In the genomic region with DNA sequence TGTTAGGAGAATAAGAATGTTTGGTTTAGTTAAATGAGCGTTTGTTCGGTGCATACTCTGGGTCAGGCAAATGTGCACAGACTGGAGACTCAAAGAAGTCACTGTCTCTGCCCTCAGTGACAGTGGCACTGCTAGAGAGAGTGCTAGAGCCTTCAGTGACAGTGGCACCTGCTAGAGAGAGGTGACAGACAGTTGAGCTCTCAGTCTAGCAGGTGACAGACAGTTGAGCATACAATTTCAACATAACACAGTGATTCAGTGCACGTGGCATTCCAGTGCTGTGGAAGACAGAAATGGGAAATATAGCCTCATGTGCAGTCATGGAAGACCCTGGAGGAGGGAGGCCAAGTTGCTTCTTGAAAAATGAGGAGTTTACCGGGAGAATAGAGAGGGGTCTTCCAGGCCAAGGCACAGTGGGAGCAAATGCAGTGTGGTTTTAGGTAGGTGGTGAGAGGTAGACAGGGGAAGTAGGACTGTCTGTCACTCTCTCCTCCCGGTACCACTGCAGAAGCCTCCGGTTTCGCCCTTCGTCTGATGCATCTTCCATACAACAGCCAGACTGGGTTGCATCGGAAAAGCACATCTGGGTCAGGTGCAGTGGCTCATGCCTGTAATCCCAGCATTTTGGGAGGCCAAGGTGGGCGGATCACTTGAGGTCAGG, we compare ENCODE assay signal across 1 cellular context.
TF ChIP-seq lines count a peak whose summit lies in the region.

No MANE protein-coding gene starts in this region.

TF ChIP-seq in GM12878, 131 proteins besides CTCF, POLR2A, EP300 and RAD21:
- TF ChIP-seq SPI1 (IDR thresholded peaks at IDR 0.05; ENCODE audit: borderline replicate concordance, insufficient read depth, low read depth, low read length), result no peak
- TF ChIP-seq, protein P1, sequence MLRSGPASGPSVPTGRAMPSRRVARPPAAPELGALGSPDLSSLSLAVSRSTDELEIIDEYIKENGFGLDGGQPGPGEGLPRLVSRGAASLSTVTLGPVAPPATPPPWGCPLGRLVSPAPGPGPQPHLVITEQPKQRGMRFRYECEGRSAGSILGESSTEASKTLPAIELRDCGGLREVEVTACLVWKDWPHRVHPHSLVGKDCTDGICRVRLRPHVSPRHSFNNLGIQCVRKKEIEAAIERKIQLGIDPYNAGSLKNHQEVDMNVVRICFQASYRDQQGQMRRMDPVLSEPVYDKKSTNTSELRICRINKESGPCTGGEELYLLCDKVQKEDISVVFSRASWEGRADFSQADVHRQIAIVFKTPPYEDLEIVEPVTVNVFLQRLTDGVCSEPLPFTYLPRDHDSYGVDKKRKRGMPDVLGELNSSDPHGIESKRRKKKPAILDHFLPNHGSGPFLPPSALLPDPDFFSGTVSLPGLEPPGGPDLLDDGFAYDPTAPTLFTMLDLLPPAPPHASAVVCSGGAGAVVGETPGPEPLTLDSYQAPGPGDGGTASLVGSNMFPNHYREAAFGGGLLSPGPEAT (IDR thresholded peaks at IDR 0.05; ENCODE audit: low read depth), result no peak
- TF ChIP-seq, protein P2, sequence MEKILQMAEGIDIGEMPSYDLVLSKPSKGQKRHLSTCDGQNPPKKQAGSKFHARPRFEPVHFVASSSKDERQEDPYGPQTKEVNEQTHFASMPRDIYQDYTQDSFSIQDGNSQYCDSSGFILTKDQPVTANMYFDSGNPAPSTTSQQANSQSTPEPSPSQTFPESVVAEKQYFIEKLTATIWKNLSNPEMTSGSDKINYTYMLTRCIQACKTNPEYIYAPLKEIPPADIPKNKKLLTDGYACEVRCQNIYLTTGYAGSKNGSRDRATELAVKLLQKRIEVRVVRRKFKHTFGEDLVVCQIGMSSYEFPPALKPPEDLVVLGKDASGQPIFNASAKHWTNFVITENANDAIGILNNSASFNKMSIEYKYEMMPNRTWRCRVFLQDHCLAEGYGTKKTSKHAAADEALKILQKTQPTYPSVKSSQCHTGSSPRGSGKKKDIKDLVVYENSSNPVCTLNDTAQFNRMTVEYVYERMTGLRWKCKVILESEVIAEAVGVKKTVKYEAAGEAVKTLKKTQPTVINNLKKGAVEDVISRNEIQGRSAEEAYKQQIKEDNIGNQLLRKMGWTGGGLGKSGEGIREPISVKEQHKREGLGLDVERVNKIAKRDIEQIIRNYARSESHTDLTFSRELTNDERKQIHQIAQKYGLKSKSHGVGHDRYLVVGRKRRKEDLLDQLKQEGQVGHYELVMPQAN (conservative IDR thresholded peaks at IDR 0.05), result no peak
- TF ChIP-seq, protein P3, sequence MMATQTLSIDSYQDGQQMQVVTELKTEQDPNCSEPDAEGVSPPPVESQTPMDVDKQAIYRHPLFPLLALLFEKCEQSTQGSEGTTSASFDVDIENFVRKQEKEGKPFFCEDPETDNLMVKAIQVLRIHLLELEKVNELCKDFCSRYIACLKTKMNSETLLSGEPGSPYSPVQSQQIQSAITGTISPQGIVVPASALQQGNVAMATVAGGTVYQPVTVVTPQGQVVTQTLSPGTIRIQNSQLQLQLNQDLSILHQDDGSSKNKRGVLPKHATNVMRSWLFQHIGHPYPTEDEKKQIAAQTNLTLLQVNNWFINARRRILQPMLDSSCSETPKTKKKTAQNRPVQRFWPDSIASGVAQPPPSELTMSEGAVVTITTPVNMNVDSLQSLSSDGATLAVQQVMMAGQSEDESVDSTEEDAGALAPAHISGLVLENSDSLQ (IDR thresholded peaks at IDR 0.05), result peak; percentile 27; the same call in 1 of the 2 replicates
- no peak for TF ChIP-seq ESRRA (IDR thresholded peaks at IDR 0.05; ENCODE audit: low read length)
- TF ChIP-seq, protein P4, sequence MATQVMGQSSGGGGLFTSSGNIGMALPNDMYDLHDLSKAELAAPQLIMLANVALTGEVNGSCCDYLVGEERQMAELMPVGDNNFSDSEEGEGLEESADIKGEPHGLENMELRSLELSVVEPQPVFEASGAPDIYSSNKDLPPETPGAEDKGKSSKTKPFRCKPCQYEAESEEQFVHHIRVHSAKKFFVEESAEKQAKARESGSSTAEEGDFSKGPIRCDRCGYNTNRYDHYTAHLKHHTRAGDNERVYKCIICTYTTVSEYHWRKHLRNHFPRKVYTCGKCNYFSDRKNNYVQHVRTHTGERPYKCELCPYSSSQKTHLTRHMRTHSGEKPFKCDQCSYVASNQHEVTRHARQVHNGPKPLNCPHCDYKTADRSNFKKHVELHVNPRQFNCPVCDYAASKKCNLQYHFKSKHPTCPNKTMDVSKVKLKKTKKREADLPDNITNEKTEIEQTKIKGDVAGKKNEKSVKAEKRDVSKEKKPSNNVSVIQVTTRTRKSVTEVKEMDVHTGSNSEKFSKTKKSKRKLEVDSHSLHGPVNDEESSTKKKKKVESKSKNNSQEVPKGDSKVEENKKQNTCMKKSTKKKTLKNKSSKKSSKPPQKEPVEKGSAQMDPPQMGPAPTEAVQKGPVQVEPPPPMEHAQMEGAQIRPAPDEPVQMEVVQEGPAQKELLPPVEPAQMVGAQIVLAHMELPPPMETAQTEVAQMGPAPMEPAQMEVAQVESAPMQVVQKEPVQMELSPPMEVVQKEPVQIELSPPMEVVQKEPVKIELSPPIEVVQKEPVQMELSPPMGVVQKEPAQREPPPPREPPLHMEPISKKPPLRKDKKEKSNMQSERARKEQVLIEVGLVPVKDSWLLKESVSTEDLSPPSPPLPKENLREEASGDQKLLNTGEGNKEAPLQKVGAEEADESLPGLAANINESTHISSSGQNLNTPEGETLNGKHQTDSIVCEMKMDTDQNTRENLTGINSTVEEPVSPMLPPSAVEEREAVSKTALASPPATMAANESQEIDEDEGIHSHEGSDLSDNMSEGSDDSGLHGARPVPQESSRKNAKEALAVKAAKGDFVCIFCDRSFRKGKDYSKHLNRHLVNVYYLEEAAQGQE (IDR thresholded peaks at IDR 0.05; ENCODE audit: low read depth, low read length), result no peak
- TF ChIP-seq IKZF1 (conservative IDR thresholded peaks at IDR 0.05), result 0 out of 2 replicates have a peak, but pooled peaks have one; percentile 26
- TF ChIP-seq, protein P5, sequence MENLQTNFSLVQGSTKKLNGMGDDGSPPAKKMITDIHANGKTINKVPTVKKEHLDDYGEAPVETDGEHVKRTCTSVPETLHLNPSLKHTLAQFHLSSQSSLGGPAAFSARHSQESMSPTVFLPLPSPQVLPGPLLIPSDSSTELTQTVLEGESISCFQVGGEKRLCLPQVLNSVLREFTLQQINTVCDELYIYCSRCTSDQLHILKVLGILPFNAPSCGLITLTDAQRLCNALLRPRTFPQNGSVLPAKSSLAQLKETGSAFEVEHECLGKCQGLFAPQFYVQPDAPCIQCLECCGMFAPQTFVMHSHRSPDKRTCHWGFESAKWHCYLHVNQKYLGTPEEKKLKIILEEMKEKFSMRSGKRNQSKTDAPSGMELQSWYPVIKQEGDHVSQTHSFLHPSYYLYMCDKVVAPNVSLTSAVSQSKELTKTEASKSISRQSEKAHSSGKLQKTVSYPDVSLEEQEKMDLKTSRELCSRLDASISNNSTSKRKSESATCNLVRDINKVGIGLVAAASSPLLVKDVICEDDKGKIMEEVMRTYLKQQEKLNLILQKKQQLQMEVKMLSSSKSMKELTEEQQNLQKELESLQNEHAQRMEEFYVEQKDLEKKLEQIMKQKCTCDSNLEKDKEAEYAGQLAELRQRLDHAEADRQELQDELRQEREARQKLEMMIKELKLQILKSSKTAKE (IDR thresholded peaks at IDR 0.05; ENCODE audit: low read depth, poor library complexity, severe bottlenecking), result peak; percentile 55
- TF ChIP-seq BHLHE40 (IDR thresholded peaks at IDR 0.05; ENCODE audit: borderline replicate concordance in 1 of 2, low read depth in 2 of 2, low read length in 1 of 2), result peak in 1 of 2 experiments; percentile 18; a peak in 1 of 4 replicates
- TF ChIP-seq RB1 (IDR thresholded peaks at IDR 0.05; ENCODE audit: borderline replicate concordance), result no peak
TF ChIP-seq in GM12878: peak in this region for 4.
